In genomic region chr1:240312872-240313271, GRCh38 we compare ENCODE assay signal across 13 cellular contexts.
DNase-seq lines count a peak whose midpoint lies in the region; ATAC-seq and TF ChIP-seq lines count a peak whose summit lies in the region.
"Had no signal": no experiment of that assay in that cellular context is flagged by ENCODE, and none has a peak within 500 bp of the region (broad histone marks: within the 10 kb centered on the region; RNA-seq: fewer than 3 reads in every experiment).

No MANE protein-coding gene starts in this region.

- DNase-seq in DMS53 treated with DMSO at 0.1 percent for 48 hours (lab: John Stamatoyannopoulos, UW; ENCODE audit: unreplicated experiment) (peak; percentile 5), MV-4-11 (lab: John Stamatoyannopoulos, UW) (peak; percentile 87), cardiac fibroblast (ENCODE audit: low read depth in 2 of 2) (peak; percentile 71 to 92), non-pigmented ciliary epithelial cell (ENCODE audit: low read depth) (peak; percentile 91), NCI-H524 treated with DMSO at 0.1 percent for 48 hours (lab: John Stamatoyannopoulos, UW) (no peak), GM20000 (ENCODE audit: low spot score) (no peak), kidney tubule cell (ENCODE audit: low spot score) (no peak)
- DNase-seq: DMS153; KG1; NCI-H446; nucleus accumbens; stimulated activated CD4-positive, alpha-beta T cell treated with anti-CD3 and anti-CD28 coated beads, Interleukin-4, amount 100 ng/mL, for 24 hours had no signal

- ATAC-seq in GM21717 (IDR thresholded peaks at IDR 0.05; ENCODE audit: unreplicated experiment): no peak

- H3K4me3 ChIP-seq in cardiac fibroblast (replicated peaks in 1 of 2; ENCODE audit: low read depth in 2 of 2, low read length in 2 of 2): no peak overlapping the region

- TF ChIP-seq CTCF in cardiac fibroblast (IDR thresholded peaks at IDR 0.05; ENCODE audit: low read depth, low read length) (no peak), GM20000 (IDR thresholded peaks at IDR 0.05; ENCODE audit: extremely low read depth, missing control alignments) (no peak)

Comparison
In these comparisons a context has a peak if more than half of its experiments do, and no peak if none do; other contexts are left out.
1. DNase-seq: peak in DMS53 treated with DMSO at 0.1 percent for 48 hours (single experiment), MV-4-11 (single experiment), cardiac fibroblast (2 of 2) and non-pigmented ciliary epithelial cell (single experiment); none in NCI-H524 treated with DMSO at 0.1 percent for 48 hours (single experiment), GM20000 (single experiment) and kidney tubule cell (single experiment).